In the genomic region with DNA sequence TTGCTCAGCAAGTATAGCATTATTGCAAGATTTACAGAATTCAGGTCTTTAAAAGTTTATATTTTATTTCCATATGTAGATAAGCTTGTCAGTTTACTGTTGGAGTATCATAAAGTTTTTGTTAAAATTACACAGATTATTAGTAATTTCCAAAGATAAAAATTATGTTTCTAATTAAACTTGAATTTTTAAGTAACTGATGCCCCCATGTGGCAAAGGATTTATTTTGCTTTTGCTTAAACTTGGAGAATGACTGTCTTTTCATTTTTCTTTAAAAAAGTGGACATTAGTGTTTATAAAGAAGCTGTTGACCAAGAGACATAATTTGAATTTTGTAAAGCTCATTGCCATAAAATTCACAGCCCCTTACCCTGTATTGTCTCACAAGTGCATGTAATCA, we compare ENCODE assay signal across 14 cellular contexts. TPM values are rescaled to one million over a fixed set of nuclear protein-coding genes. Genes with fewer than 3 reads are reported as not detected.
DNase-seq lines count a peak whose midpoint lies in the region; ATAC-seq and TF ChIP-seq lines count a peak whose summit lies in the region.
"Had no signal": no experiment of that assay in that cellular context is flagged by ENCODE, and none has a peak within 500 bp of the region (broad histone marks: within the 10 kb centered on the region; RNA-seq: fewer than 3 reads in every experiment).

No MANE protein-coding gene starts in this region.

- DNase-seq in NCI-H2196 (lab: John Stamatoyannopoulos, UW; ENCODE audit: unreplicated experiment): peak; percentile 28
- DNase-seq in NCI-H2196 treated with DMSO at 0.1 percent for 48 hours (lab: John Stamatoyannopoulos, UW; ENCODE audit: unreplicated experiment): no peak
- DNase-seq in NAMALWA (ENCODE audit: low spot score): peak; percentile 28
- peak; percentile 35 for DNase-seq in dermis blood vessel endothelial cell
- no peak for DNase-seq in head of caudate nucleus
- no peak for DNase-seq in 8988T
- DNase-seq: activated T-cell treated with anti-CD3 and anti-CD28 coated beads, Interleukin-2, amount 50 U/mL, for 4 hours; body of pancreas; KBM-7; stimulated activated CD4-positive, alpha-beta T cell treated with anti-CD3 and anti-CD28 coated beads, Interleukin-2, amount 100 ng/mL, for 48 hours had no signal

- no peak overlapping the region for H2AFZ ChIP-seq in parathyroid adenoma

- H3K4me3 ChIP-seq in parathyroid adenoma (ENCODE audit: low read depth, low read length): no peak overlapping the region
- H3K4me3 ChIP-seq: body of pancreas had no signal

- no peak overlapping the region for H3K27ac ChIP-seq in parathyroid adenoma
- H3K27ac ChIP-seq: body of pancreas, neutrophil had no signal

- H3K9me3 ChIP-seq in parathyroid adenoma (ENCODE audit: control insufficient read depth, low read length): no peaks in the 10 kb centered on the region
- H3K9me3 ChIP-seq: body of pancreas, neutrophil had no signal

- peak; percentile 18 for TF ChIP-seq CTCF in parathyroid adenoma (IDR thresholded peaks at IDR 0.05)

- no peaks in the 10 kb centered on the region for H3K4me1 ChIP-seq in parathyroid adenoma
- H3K4me1 ChIP-seq: body of pancreas had no signal

- no peak overlapping the region for H3K9ac ChIP-seq in parathyroid adenoma

- no peak overlapping the region for H3K4me2 ChIP-seq in parathyroid adenoma (ENCODE audit: low read length)

- no peaks in the 10 kb centered on the region for H3K36me3 ChIP-seq in parathyroid adenoma (ENCODE audit: control insufficient read depth, insufficient read depth, low read length)

- intact Hi-C loops in head of caudate nucleus (cut with DNase I): no loop called here

- ATAC-seq in GM19328 (IDR thresholded peaks at IDR 0.05; ENCODE audit: unreplicated experiment): no peak
- ATAC-seq: activated T-cell treated with anti-CD3 and anti-CD28 coated beads, Interleukin-2, amount 50 U/mL, for 4 hours; body of pancreas; esophagus mucosa had no signal

- H3K27me3 ChIP-seq in parathyroid adenoma (ENCODE audit: control insufficient read depth, insufficient read depth, low read length): no peaks in the 10 kb centered on the region
- H3K27me3 ChIP-seq: body of pancreas, neutrophil had no signal

- peaks cover 2% of the 10 kb centered on the region for H3K79me2 ChIP-seq in parathyroid adenoma

RNA-seq across cellular contexts. Expression of a gene that starts 45.8 kb away (rescaled TPM):
- total RNA-seq in dermis blood vessel endothelial cell: 37.1 and 41.8 TPM in 2 replicates

Comparison
In these comparisons a context has a peak if more than half of its experiments do, and no peak if none do; other contexts are left out.
1. DNase-seq: peak in NCI-H2196 (single experiment), NAMALWA (single experiment) and dermis blood vessel endothelial cell (single experiment); none in NCI-H2196 treated with DMSO at 0.1 percent for 48 hours (single experiment), head of caudate nucleus (0 of 42) and 8988T (single experiment).